16 cellular contexts compared by ENCODE assay signal in genomic region chr21:28738882-28739281, GRCh38.
A peak's percentile ranks its signal among the peaks of the same experiment; 100 is the strongest.
DNase-seq lines count a peak whose midpoint lies in the region; ATAC-seq and TF ChIP-seq lines count a peak whose summit lies in the region.
"Had no signal": no experiment of that assay in that cellular context is flagged by ENCODE, and none has a peak within 500 bp of the region (broad histone marks: within the 10 kb centered on the region; RNA-seq: fewer than 3 reads in every experiment).

No MANE protein-coding gene starts in this region.

- H3K9me3 ChIP-seq in hepatocyte (ENCODE audit: low read depth), result no peaks in the 10 kb centered on the region
- H3K9me3 ChIP-seq: Caco-2 had no signal

- DNase-seq in hepatocyte (ENCODE audit: low spot score) (no peak), EL (no peak), mesenteric fat pad (ENCODE audit: low spot score) (no peak)
- DNase-seq: activated CD4-positive, CD25-positive, alpha-beta regulatory T cell; brain microvascular endothelial cell; Caco-2; GOT3; KBM-7; NCI-H187; small intestine had no signal

- H4K20me1 ChIP-seq in hepatocyte (ENCODE audit: insufficient read depth, poor library complexity, severe bottlenecking), result no peaks in the 10 kb centered on the region

- H3K4me2 ChIP-seq in hepatocyte, result no peak overlapping the region

- H3K36me3 ChIP-seq in hepatocyte (replicated peaks; ENCODE audit: insufficient read depth, low read depth), result no peaks in the 10 kb centered on the region
- H3K36me3 ChIP-seq: brain microvascular endothelial cell, tibial nerve had no signal

- peak overlapping the region; percentile 55 for H3K27ac ChIP-seq in hepatocyte
- H3K27ac ChIP-seq: brain microvascular endothelial cell, SK-N-MC had no signal

- H3K27me3 ChIP-seq in hepatocyte, result no peaks in the 10 kb centered on the region
- H3K27me3 ChIP-seq: brain microvascular endothelial cell, tibial nerve had no signal

- TF ChIP-seq CTCF in hepatocyte (IDR thresholded peaks at IDR 0.05; ENCODE audit: poor library complexity), result no peak

- no peaks in the 10 kb centered on the region for H3K79me2 ChIP-seq in hepatocyte

- H3K4me1 ChIP-seq in hepatocyte (ENCODE audit: insufficient read depth), result peaks cover 12% of the 10 kb centered on the region
- H3K4me1 ChIP-seq: Caco-2 had no signal

- no peaks in the 10 kb centered on the region for H3K9me2 ChIP-seq in hepatocyte (replicated peaks; ENCODE audit: insufficient read depth)

- H2AFZ ChIP-seq in hepatocyte, result no peak overlapping the region

- peak; percentile 76 for ATAC-seq in GM18858 (IDR thresholded peaks at IDR 0.05; ENCODE audit: unreplicated experiment)
- ATAC-seq in GM21447 (IDR thresholded peaks at IDR 0.05; ENCODE audit: unreplicated experiment), result peak; percentile 43
- ATAC-seq in HG03565 (IDR thresholded peaks at IDR 0.05; ENCODE audit: unreplicated experiment), result peak; percentile 82
- no peak for ATAC-seq in GM21786 (IDR thresholded peaks at IDR 0.05; ENCODE audit: unreplicated experiment)

- WGBS in hepatocyte (ENCODE audit: low lambda C conversion rate, missing lambda C conversion rate), result 81% methylated on average over 7 of the region's 7 CpGs

- no peak overlapping the region for H3K4me3 ChIP-seq in hepatocyte
- H3K4me3 ChIP-seq: SK-N-MC, tibial nerve had no signal
